ENCODE assay signal across 8 cellular contexts in the genomic region with DNA sequence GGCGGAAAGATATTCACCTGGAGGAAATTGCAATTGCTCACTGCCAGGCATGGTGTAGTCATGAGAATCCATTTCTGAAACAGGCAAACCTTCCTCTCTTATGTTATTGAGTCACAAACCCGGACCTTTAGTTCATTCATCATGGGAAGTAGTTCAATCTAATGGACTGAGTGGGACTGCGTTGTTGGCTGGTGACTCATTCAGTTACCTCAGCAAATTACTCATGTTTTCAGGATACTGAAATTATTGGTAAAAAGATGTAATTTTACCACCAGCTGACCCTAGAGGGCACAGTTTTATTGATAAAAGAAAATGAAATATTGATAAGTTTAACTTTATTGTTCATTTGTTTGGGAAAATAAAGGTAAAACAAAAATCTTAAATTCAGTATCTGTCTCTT.
DNase-seq lines count a peak whose midpoint lies in the region; ATAC-seq and TF ChIP-seq lines count a peak whose summit lies in the region.

No MANE protein-coding gene starts in this region.

- H3K36me3 Mint-ChIP-seq in activated naive CD4-positive, alpha-beta T cell treated with anti-CD3 and anti-CD28 coated beads, Interleukin-2, amount 50 U/mL, for 72 hours = no peaks in the 10 kb centered on the region

- intact Hi-C loops in mammary epithelial cell (cut with micrococcal nuclease) = loop anchor here (2.0 to 10.0 kb wide), 3 partner anchors 114 to 387 kb away; no protein-coding TSS in a partner anchor

- dilution Hi-C loops in mammary epithelial cell (cut with HindIII; ENCODE audit: low sequenced_read_pairs) = no loop called here

- in situ Hi-C loops in mammary epithelial cell (cut with MboI; ENCODE audit: low sequenced_read_pairs in 2 of 2) = no loop called here

- H3K27me3 ChIP-seq in mammary epithelial cell (ENCODE audit: insufficient read depth, low read length) = no peaks in the 10 kb centered on the region

- H3K9ac ChIP-seq in mammary epithelial cell (ENCODE audit: insufficient read depth, low read length) = no peak overlapping the region

- no peak overlapping the region for H3K27ac Mint-ChIP-seq in activated naive CD4-positive, alpha-beta T cell treated with anti-CD3 and anti-CD28 coated beads, Interleukin-2, amount 50 U/mL, for 72 hours

- TF ChIP-seq CTCF in mammary epithelial cell (conservative IDR thresholded peaks at IDR 0.05 in 1 of 2, IDR thresholded peaks at IDR 0.05 in 1 of 2; ENCODE audit: extremely low read depth in 1 of 2, insufficient read depth in 1 of 2, low read depth in 1 of 2, low read length in 2 of 2) = peak in 1 of 2 donors; percentile 18

- H3K4me2 ChIP-seq in mammary epithelial cell (ENCODE audit: insufficient read depth, low read depth, low read length) = peak overlapping the region; percentile 55

- no peaks in the 10 kb centered on the region for H3K79me2 ChIP-seq in mammary epithelial cell (ENCODE audit: insufficient read depth, low read length)

- DNase-seq in activated naive CD4-positive, alpha-beta T cell treated with anti-CD3 and anti-CD28 coated beads, Interleukin-2, amount 50 U/mL, for 72 hours (ENCODE audit: low spot score in 2 of 2) = peak in 1 of 2 donors; percentile 2
- no peak for DNase-seq in activated naive CD4-positive, alpha-beta T cell treated with anti-CD3 and anti-CD28 coated beads, Interleukin-2, amount 50 U/mL, for 16 hours
- DNase-seq in mammary epithelial cell (peak; percentile 96), stromal cell of bone marrow (ENCODE audit: low read depth) (peak; percentile 61), substantia nigra (lab: John Stamatoyannopoulos, UW) (no peak)
- DNase-seq in activated CD4-positive, alpha-beta T cell treated with anti-CD3 and anti-CD28 coated beads for 1 hour = no peak

- 0% methylated on average over 3 of the region's 3 CpGs for WGBS in mammary epithelial cell (ENCODE audit: low coverage, missing lambda C conversion rate)

- peak; percentile 68 to 95 for ATAC-seq in activated naive CD4-positive, alpha-beta T cell treated with anti-CD3 and anti-CD28 coated beads, Interleukin-2, amount 50 U/mL, for 72 hours
- peak; percentile 68 for ATAC-seq in HG03342 (IDR thresholded peaks at IDR 0.05; ENCODE audit: unreplicated experiment)
- no peak for ATAC-seq in GM19467 (IDR thresholded peaks at IDR 0.05; ENCODE audit: unreplicated experiment)

- no peaks in the 10 kb centered on the region for H3K36me3 ChIP-seq in mammary epithelial cell (ENCODE audit: insufficient read depth, low read length)

- H3K9me3 Mint-ChIP-seq in activated naive CD4-positive, alpha-beta T cell treated with anti-CD3 and anti-CD28 coated beads, Interleukin-2, amount 50 U/mL, for 72 hours = peaks cover 18 to 25% of the 10 kb centered on the region in 2 donors

- H2AFZ ChIP-seq in mammary epithelial cell (ENCODE audit: low read depth, low read length) = peak overlapping the region; percentile 26

- H3K27ac ChIP-seq in mammary epithelial cell (ENCODE audit: insufficient read depth, low read depth, low read length) = peak overlapping the region; percentile 45
- no peak overlapping the region for H3K27ac ChIP-seq in substantia nigra (ENCODE audit: low read depth, low read length, poor library complexity, severe bottlenecking)

- no peaks in the 10 kb centered on the region for H3K9me3 ChIP-seq in mammary epithelial cell (replicated peaks; ENCODE audit: insufficient read depth, low read length)

- CTCF ChIA-PET in mammary epithelial cell (lab: Charles Lee; ENCODE audit: low non-redundant PET) = no interaction called here

- H3K4me3 ChIP-seq in mammary epithelial cell (replicated peaks in 1 of 3; ENCODE audit: insufficient read depth in 1 of 3, low read depth in 2 of 3, low read length in 3 of 3) = no peak overlapping the region

- no TSS peak for BruUV-seq in mammary epithelial cell (replicated peaks; lab: Mats Ljungman, UMichigan)

- peaks cover 25% of the 10 kb centered on the region for H3K4me1 ChIP-seq in mammary epithelial cell (ENCODE audit: insufficient read depth, low read length)

- H4K20me1 ChIP-seq in mammary epithelial cell (ENCODE audit: insufficient read depth, low read length) = no peaks in the 10 kb centered on the region

Comparison
In these comparisons a context has a peak if more than half of its experiments do, and no peak if none do; other contexts are left out.
1. DNase-seq: peak in mammary epithelial cell (single experiment) and stromal cell of bone marrow (single experiment); none in activated naive CD4-positive, alpha-beta T cell treated with anti-CD3 and anti-CD28 coated beads, Interleukin-2, amount 50 U/mL, for 16 hours (single experiment), activated CD4-positive, alpha-beta T cell treated with anti-CD3 and anti-CD28 coated beads for 1 hour (single experiment) and substantia nigra (0 of 49).